21 cellular contexts compared by ENCODE assay signal in genomic region chr9:38680827-38681226, GRCh38. TPM values are rescaled to one million over a fixed set of nuclear protein-coding genes. Genes with fewer than 3 reads are reported as not detected.
DNase-seq lines count a peak whose midpoint lies in the region; ATAC-seq and TF ChIP-seq lines count a peak whose summit lies in the region.
"Had no signal": no experiment of that assay in that cellular context is flagged by ENCODE, and none has a peak within 500 bp of the region (broad histone marks: within the 10 kb centered on the region; RNA-seq: fewer than 3 reads in every experiment).

No MANE protein-coding gene starts in this region.

- H3K4me1 Mint-ChIP-seq in brain, result peaks cover 54% of the 10 kb centered on the region
- H3K4me1 Mint-ChIP-seq: activated naive CD8-positive, alpha-beta T cell treated with anti-CD3 and anti-CD28 coated beads, Interleukin-2, amount 50 U/mL, for 24 hours; CD8-positive, alpha-beta memory T cell had no signal

- no peaks in the 10 kb centered on the region for H3K36me3 Mint-ChIP-seq in brain
- H3K36me3 Mint-ChIP-seq: CD8-positive, alpha-beta memory T cell had no signal

- no peaks in the 10 kb centered on the region for H3K9me3 ChIP-seq in mucosa of descending colon
- H3K9me3 ChIP-seq: breast epithelium, neutrophil had no signal

- H3K4me1 ChIP-seq in mucosa of descending colon (ENCODE audit: low read depth), result no peaks in the 10 kb centered on the region
- H3K4me1 ChIP-seq: breast epithelium had no signal

- no peaks in the 10 kb centered on the region for H3K9me3 Mint-ChIP-seq in brain
- H3K9me3 Mint-ChIP-seq: activated naive CD8-positive, alpha-beta T cell treated with anti-CD3 and anti-CD28 coated beads, Interleukin-2, amount 50 U/mL, for 24 hours; CD8-positive, alpha-beta memory T cell had no signal

- peak overlapping the region in 1 of 5 experiments; percentile 25 for H3K4me3 Mint-ChIP-seq in brain
- H3K4me3 Mint-ChIP-seq: activated naive CD8-positive, alpha-beta T cell treated with anti-CD3 and anti-CD28 coated beads, Interleukin-2, amount 50 U/mL, for 24 hours; CD8-positive, alpha-beta memory T cell had no signal

- intact Hi-C loops in sciatic nerve (cut with DNase I) (no loop called here), mucosa of descending colon (cut with DNase I, micrococcal nuclease) (no loop called here)

- ATAC-seq in sciatic nerve (peak; percentile 73), mucosa of descending colon (no peak), HG02938 (IDR thresholded peaks at IDR 0.05; ENCODE audit: unreplicated experiment) (no peak)
- ATAC-seq: activated naive CD8-positive, alpha-beta T cell treated with anti-CD3 and anti-CD28 coated beads, Interleukin-2, amount 50 U/mL, for 24 hours had no signal

- H3K36me3 ChIP-seq in mucosa of descending colon (ENCODE audit: low read depth), result no peaks in the 10 kb centered on the region
- H3K36me3 ChIP-seq: breast epithelium, neutrophil had no signal

- H3K27ac Mint-ChIP-seq in brain, result peak overlapping the region in 4 of 5 experiments; percentile 17 to 93 (median 82)
- H3K27ac Mint-ChIP-seq: activated naive CD8-positive, alpha-beta T cell treated with anti-CD3 and anti-CD28 coated beads, Interleukin-2, amount 50 U/mL, for 24 hours had no signal

- no peak overlapping the region for H3K4me3 ChIP-seq in mucosa of descending colon
- H3K4me3 ChIP-seq: breast epithelium had no signal

- TF ChIP-seq CTCF in brain (conservative IDR thresholded peaks at IDR 0.05) (no peak), mucosa of descending colon (IDR thresholded peaks at IDR 0.05) (no peak), GM13977 (IDR thresholded peaks at IDR 0.05; ENCODE audit: extremely low read depth, insufficient read depth, missing control alignments) (no peak)

- DNase-seq in D341Med (ENCODE audit: low spot score), result peak; percentile 58
- peak; percentile 96 for DNase-seq in NCI-H2171 treated with DMSO at 0.1 percent for 48 hours (lab: John Stamatoyannopoulos, UW)
- DNase-seq in sciatic nerve (ENCODE audit: low spot score), result no peak
- DNase-seq in mucosa of descending colon, result no peak
- DNase-seq in SIG-M5 (lab: John Stamatoyannopoulos, UW), result no peak
- no peak for DNase-seq in GM13977 (ENCODE audit: low spot score)
- DNase-seq: activated CD4-positive, alpha-beta T cell treated with anti-CD3 and anti-CD28 coated beads for 4 hours; activated naive CD8-positive, alpha-beta T cell treated with anti-CD3 and anti-CD28 coated beads, Interleukin-2, amount 50 U/mL, for 24 hours; CD8-positive, alpha-beta memory T cell; H7; midbrain; NCI-H1105; NK-92 treated with Interleukin-12 subunit alpha and Interleukin-12 subunit beta, amount 100 ng/mL, for 24 hours; SW 1271 had no signal

- in situ Hi-C loops in GM13977 (cut with MboI; ENCODE audit: low pct_unique_long_range_greater_than_20kb, low sequenced_read_pairs, unreplicated experiment), result no loop called here

- H3K27me3 Mint-ChIP-seq in brain, result peaks cover 16% of the 10 kb centered on the region

RNA-seq across cellular contexts. Expression of gene FAM240B, which starts 39.1 kb away (rescaled TPM):
- not detected for polyA plus RNA-seq in brain (ENCODE audit: insufficient read depth, low read depth, low replicate concordance)
- total RNA-seq in sciatic nerve (not detected), mucosa of descending colon (not detected)
- total RNA-seq: breast epithelium; CD8-positive, alpha-beta memory T cell; dermis blood vessel endothelial cell; frontal cortex; H7; pulmonary artery endothelial cell had no signal
- polyA plus RNA-seq: CD8-positive, alpha-beta memory T cell had no signal

Comparison
In these comparisons a context has a peak if more than half of its experiments do, and no peak if none do; other contexts are left out.
1. DNase-seq: peak in D341Med (single experiment) and NCI-H2171 treated with DMSO at 0.1 percent for 48 hours (single experiment); none in sciatic nerve (single experiment), mucosa of descending colon (0 of 3), SIG-M5 (single experiment) and GM13977 (single experiment).